21 cellular contexts compared by ENCODE assay signal in genomic region chr3:134040066-134040465, GRCh38. TPM values are rescaled to one million over a fixed set of nuclear protein-coding genes. Genes with fewer than 3 reads are reported as not detected.
A peak's percentile ranks its signal among the peaks of the same experiment; 100 is the strongest.
DNase-seq lines count a peak whose midpoint lies in the region; ATAC-seq, FAIRE-seq and TF ChIP-seq lines count a peak whose summit lies in the region.
"Had no signal": no experiment of that assay in that cellular context is flagged by ENCODE, and none has a peak within 500 bp of the region (broad histone marks: within the 10 kb centered on the region; RNA-seq: fewer than 3 reads in every experiment).

No MANE protein-coding gene starts in this region.

- H4K8ac ChIP-seq in H1 (ENCODE audit: extremely low read depth, insufficient read depth, low read length), result peak overlapping the region; percentile 45; the same call in 1 of the 2 replicates

- no peak overlapping the region for H3K23ac ChIP-seq in H1 (ENCODE audit: insufficient read length)

- no peak overlapping the region for H2BK15ac ChIP-seq in H1 (ENCODE audit: low read length)

- POLR2A ChIA-PET in H1 (lab: Charles Lee; ENCODE audit: partially characterized antibody), result interaction anchor here (1.0 to 1.3 kb wide), 2 partner anchors 11 to 13 kb away, joined by 3 read pairs; no protein-coding TSS in a partner anchor

- no peak for FAIRE-seq in H1 (lab: Jason Lieb, UNC)
- FAIRE-seq: G401.6, GM12891, GM19239 had no signal

- H3K4me1 ChIP-seq in right atrium auricular region (no peaks in the 10 kb centered on the region), H1 (replicated peaks in 1 of 4; ENCODE audit: control insufficient read depth in 3 of 4, insufficient read depth in 4 of 4, low read length in 3 of 4) (no peaks in the 10 kb centered on the region; a peak in 1 of 7 replicates), SJCRH30 (no peaks in the 10 kb centered on the region)
- H3K4me1 ChIP-seq: BLaER1 treated with 17β-estradiol and CSF1 and Interleukin-3, amounts not matched to agents 10 nM and 100 nM had no signal

- TF ChIP-seq POLR2A in H1 (IDR thresholded peaks at IDR 0.05; ENCODE audit: control extremely low read depth in 1 of 2, low read depth in 2 of 2, low read length in 2 of 2), result no peak

- H3K4me2 ChIP-seq in H1 (ENCODE audit: insufficient read depth in 1 of 2, low read depth in 2 of 2, low read length in 2 of 2), result no peak overlapping the region
- H3K4me2 ChIP-seq: BLaER1 treated with 17β-estradiol and CSF1 and Interleukin-3, amounts not matched to agents 10 nM and 100 nM had no signal

- peaks cover 6% of the 10 kb centered on the region for H3K36me3 Mint-ChIP-seq in osteocyte (ENCODE audit: unreplicated experiment)

- no peak overlapping the region for H3K56ac ChIP-seq in H1 (replicated peaks; ENCODE audit: insufficient read length, low read depth, low read length)

- H3K79me1 ChIP-seq in H1 (ENCODE audit: low read depth, low read length), result no peaks in the 10 kb centered on the region

- H3K27ac Mint-ChIP-seq in osteocyte (ENCODE audit: unreplicated experiment), result no peak overlapping the region
- H3K27ac Mint-ChIP-seq: CD4-positive, alpha-beta T cell; HFFc6 had no signal

- no peak overlapping the region for H2BK5ac ChIP-seq in H1 (ENCODE audit: low read depth, low read length)

- 92% methylated on average over 4 of the region's 4 CpGs; no CpG with 5 or more reads in 1 of the 2 experiments for WGBS in H1 (ENCODE audit: extremely low coverage in 1 of 2, insufficient coverage in 1 of 2, insufficient read length in 1 of 2, insufficient replicate concordance in 2 of 2, low coverage in 1 of 2, low lambda C conversion rate in 2 of 2, missing lambda C conversion rate in 1 of 2), 2 experiments

- no peak overlapping the region for H2BK12ac ChIP-seq in H1 (ENCODE audit: low read depth, low read length)

- no peak overlapping the region for H4K5ac ChIP-seq in H1 (ENCODE audit: insufficient read length, low read depth, low read length)

- CTCF ChIA-PET in H1 (lab: Charles Lee; ENCODE audit: partially characterized antibody), result interaction anchor here (0.7 to 1.2 kb wide), 3 partner anchors 46 to 109 kb away, joined by 3 read pairs; no protein-coding TSS in a partner anchor

- no peak overlapping the region for H3K18ac ChIP-seq in H1 (ENCODE audit: extremely low read depth, low read length)

- TF ChIP-seq RAD21 in H1 (IDR thresholded peaks at IDR 0.05 in 1 of 2, conservative IDR thresholded peaks at IDR 0.05 in 1 of 2; ENCODE audit: low read depth in 2 of 2, low read length in 2 of 2), result no peak

- no peak overlapping the region for H2AK5ac ChIP-seq in H1 (ENCODE audit: low read depth, low read length)

- TF ChIP-seq EP300 in H1 (IDR thresholded peaks at IDR 0.05; ENCODE audit: borderline replicate concordance in 1 of 2, low read depth in 2 of 2, low read length in 2 of 2), result no peak

- no peak overlapping the region for H2BK120ac ChIP-seq in H1 (replicated peaks; ENCODE audit: low read depth, low read length)

- H3K23me2 ChIP-seq in H1 (ENCODE audit: low read depth, low read length), result no peaks in the 10 kb centered on the region

- no peak overlapping the region for H3K27ac ChIP-seq in right atrium auricular region
- H3K27ac ChIP-seq in H1 (ENCODE audit: low read depth, low read length), result no peak overlapping the region
- H3K27ac ChIP-seq in SJCRH30, result no peak overlapping the region
- H3K27ac ChIP-seq: BLaER1 treated with 17β-estradiol and CSF1 and Interleukin-3, amounts not matched to agents 10 nM and 100 nM; HL-60 had no signal

- DNase-seq in right atrium auricular region (ENCODE audit: low spot score) (peak; percentile 23), Right ventricle myocardium superior (no peak), H1 (ENCODE audit: low read depth in 1 of 2, low spot score in 2 of 2) (peak in 1 of 2 experiments; percentile 19), osteocyte (ENCODE audit: extremely low spot score, unreplicated experiment) (peak; percentile 48), HK-2 (ENCODE audit: unreplicated experiment) (no peak), SJCRH30 (no peak), DMS 273 treated with DMSO at 0.1 percent for 48 hours (lab: John Stamatoyannopoulos, UW) (no peak)
- DNase-seq: CD4-positive, alpha-beta T cell; DMS153; DMS79 treated with DMSO at 0.1 percent for 48 hours; EL; HCEC 1CT; HFFc6; IMR-90 had no signal

- no peaks in the 10 kb centered on the region for H4K20me1 ChIP-seq in H1 (replicated peaks in 1 of 2; ENCODE audit: control insufficient read depth in 1 of 2, insufficient read depth in 2 of 2, low read length in 2 of 2)
- H4K20me1 ChIP-seq: BLaER1 treated with 17β-estradiol and CSF1 and Interleukin-3, amounts not matched to agents 10 nM and 100 nM had no signal

- H3K27me3 Mint-ChIP-seq in osteocyte (ENCODE audit: unreplicated experiment), result no peaks in the 10 kb centered on the region

- H3K36me3 ChIP-seq in right atrium auricular region, result no peaks in the 10 kb centered on the region
- H3K36me3 ChIP-seq in H1 (ENCODE audit: control insufficient read depth in 2 of 4, insufficient read depth in 4 of 4, low read length in 3 of 4), result no peaks in the 10 kb centered on the region; a peak in 1 of 8 replicates
- H3K36me3 ChIP-seq in SJCRH30, result no peaks in the 10 kb centered on the region

- no peak overlapping the region for H3K4me3 Mint-ChIP-seq in osteocyte (ENCODE audit: unreplicated experiment)
- H3K4me3 Mint-ChIP-seq: CD4-positive, alpha-beta T cell; HFFc6 had no signal

- no peak overlapping the region for H2AFZ ChIP-seq in H1 (ENCODE audit: low read length)

- H3K9ac ChIP-seq in H1 (replicated peaks in 1 of 4; ENCODE audit: extremely low read depth in 1 of 4, low read depth in 3 of 4, low read length in 3 of 4), result no peak overlapping the region
- H3K9ac ChIP-seq: BLaER1 treated with 17β-estradiol and CSF1 and Interleukin-3, amounts not matched to agents 10 nM and 100 nM had no signal

- H3K4me3 ChIP-seq in right atrium auricular region, result no peak overlapping the region
- no peak overlapping the region for H3K4me3 ChIP-seq in H1 (ENCODE audit: extremely low read depth in 1 of 4, insufficient read depth in 2 of 4, low read depth in 3 of 4, low read length in 4 of 4)
- no peak overlapping the region for H3K4me3 ChIP-seq in SJCRH30
- H3K4me3 ChIP-seq: BLaER1 treated with 17β-estradiol and CSF1 and Interleukin-3, amounts not matched to agents 10 nM and 100 nM had no signal

- H4K91ac ChIP-seq in H1 (replicated peaks; ENCODE audit: insufficient read length, low read length), result no peak overlapping the region

- H3K9me3 ChIP-seq in right atrium auricular region (peaks cover 0 to 2% of the 10 kb centered on the region in 2 donors), H1 (ENCODE audit: insufficient read depth in 2 of 2, low read depth in 1 of 2, low read length in 1 of 2) (peaks cover 10 to 32% of the 10 kb centered on the region in 2 experiments), SJCRH30 (replicated peaks) (peaks cover 3% of the 10 kb centered on the region)

- no peak overlapping the region for H3K14ac ChIP-seq in H1 (ENCODE audit: insufficient read length)

- H3K4ac ChIP-seq in H1 (replicated peaks; ENCODE audit: insufficient read length, low read depth, low read length), result no peak overlapping the region

- intact Hi-C loops in Right ventricle myocardium superior (cut with DNase I), result no loop called here

- H3K27me3 ChIP-seq in right atrium auricular region (no peaks in the 10 kb centered on the region), H1 (replicated peaks in 1 of 4; ENCODE audit: control insufficient read depth in 3 of 4, extremely low read depth in 1 of 4, insufficient read depth in 3 of 4, low read length in 3 of 4) (no peaks in the 10 kb centered on the region), SJCRH30 (no peaks in the 10 kb centered on the region)
- H3K27me3 ChIP-seq: BLaER1 treated with 17β-estradiol and CSF1 and Interleukin-3, amounts not matched to agents 10 nM and 100 nM had no signal

- no peaks in the 10 kb centered on the region for H3K4me1 Mint-ChIP-seq in osteocyte (ENCODE audit: unreplicated experiment)

- H2BK20ac ChIP-seq in H1 (ENCODE audit: low read length), result no peak overlapping the region

- ATAC-seq in Right ventricle myocardium superior (ENCODE audit: poor library complexity), result no peak

- H3K9me3 Mint-ChIP-seq in osteocyte (ENCODE audit: unreplicated experiment), result peaks cover 10% of the 10 kb centered on the region

- TF ChIP-seq CTCF in right atrium auricular region (IDR thresholded peaks at IDR 0.05) (no peak), H1 (IDR thresholded peaks at IDR 0.05; ENCODE audit: control extremely low read depth in 1 of 3, insufficient read depth in 1 of 3, low read depth in 1 of 3, low read length in 3 of 3) (no peak), osteocyte (IDR thresholded peaks at IDR 0.05) (no peak)

- H3K79me2 ChIP-seq in H1 (ENCODE audit: control insufficient read depth in 1 of 2, insufficient read depth in 2 of 2, low read length in 2 of 2), result no peaks in the 10 kb centered on the region

TF ChIP-seq in H1, 55 proteins besides CTCF, POLR2A, EP300 and RAD21 (continues in another document):
- TF ChIP-seq CEBPB (IDR thresholded peaks at IDR 0.05; ENCODE audit: low read depth, low read length) (no peak), RBBP5 (IDR thresholded peaks at IDR 0.05; ENCODE audit: borderline replicate concordance, low read depth, low read length) (no peak), JUND (IDR thresholded peaks at IDR 0.05; ENCODE audit: low read length) (no peak), NANOG (IDR thresholded peaks at IDR 0.05; ENCODE audit: insufficient read depth, low read depth, low read length, poor library complexity, severe bottlenecking) (no peak), CREB1 (IDR thresholded peaks at IDR 0.05) (no peak), CBX5 (IDR thresholded peaks at IDR 0.05; ENCODE audit: low read depth, low read length) (no peak), EZH2 (IDR thresholded peaks at IDR 0.05; ENCODE audit: low read depth, low read length, severe bottlenecking) (no peak), SP1 (IDR thresholded peaks at IDR 0.05; ENCODE audit: low read depth, low read length) (no peak), POU5F1 (IDR thresholded peaks at IDR 0.05; ENCODE audit: low read depth, low read length) (no peak), RFX5 (IDR thresholded peaks at IDR 0.05; ENCODE audit: borderline replicate concordance, low read depth, low read length) (no peak), CHD1 (IDR thresholded peaks at IDR 0.05; ENCODE audit: low read depth, low read length) (no peak)

RNA-seq across cellular contexts. Expression of gene SLCO2A1, which starts 10.3 kb away (rescaled TPM):
- total RNA-seq in right atrium auricular region, result 10 to 100 TPM; 15.1 to 36.4 TPM
- total RNA-seq in Right ventricle myocardium superior, result 8.3 TPM
- 1.1 TPM in 2 replicates for total RNA-seq in H1 (2021; fragmentation: NEBNext Ultra II Directional; extraction: Animal tissue kit (Norgen Biotek cat#: 25700))
- polyA plus RNA-seq in H1 (2011; rRNA removed), result 2.3 and 4.1 TPM in 2 replicates
- 1.3 TPM for polyA plus RNA-seq in H1 (2011; cell fraction: cytosol; rRNA removed)
- polyA plus RNA-seq in H1 (2011; cell fraction: nucleus; rRNA removed), result 5.7 TPM
- 0.72 to 2.4 TPM (median 1.6 TPM) in 4 replicates for polyA plus RNA-seq in H1 (2012, experiment 1 of 2)
- 0.87 TPM for polyA plus RNA-seq in H1 (2012, experiment 2 of 2)
- polyA plus RNA-seq in H1 (2013, experiment 1 of 2), result 2.4 TPM
- 2.6 TPM for polyA plus RNA-seq in H1 (2013, experiment 2 of 2)
- 2.0 and 2.2 TPM in 2 replicates for polyA minus RNA-seq in H1 (2011; rRNA and poly(A)+ RNA removed)
- polyA minus RNA-seq in H1 (2011; cell fraction: cytosol; rRNA and poly(A)+ RNA removed), result 0.29 TPM
- polyA minus RNA-seq in H1 (2011; cell fraction: nucleus; rRNA and poly(A)+ RNA removed), result 3.9 TPM
- total RNA-seq in osteocyte, result 9.8 and 10.7 TPM in 2 replicates
- total RNA-seq in SJCRH30 (2014; rRNA removed; shearing (Covaris generic)), result not detected in 2 replicates
- total RNA-seq: A172; Calu3; CD4-positive, alpha-beta T cell had no signal

Comparison
In these comparisons a context has a peak if more than half of its experiments do, and no peak if none do; other contexts are left out.
1. DNase-seq: peak in right atrium auricular region (single experiment) and osteocyte (single experiment); none in Right ventricle myocardium superior (single experiment), HK-2 (single experiment), SJCRH30 (0 of 2) and DMS 273 treated with DMSO at 0.1 percent for 48 hours (single experiment).